Comparison of ENCODE assay signal across 18 cellular contexts in genomic region chr11:6201486-6201885, GRCh38. TPM values are rescaled to one million over a fixed set of nuclear protein-coding genes. Genes with fewer than 3 reads are reported as not detected.
DNase-seq lines count a peak whose midpoint lies in the region; ATAC-seq and TF ChIP-seq lines count a peak whose summit lies in the region.
"Had no signal": no experiment of that assay in that cellular context is flagged by ENCODE, and none has a peak within 500 bp of the region (broad histone marks: within the 10 kb centered on the region; RNA-seq: fewer than 3 reads in every experiment).

No MANE protein-coding gene starts in this region.

- TF ChIP-seq CTCF in HFFc6 (IDR thresholded peaks at IDR 0.05) (no peak), lung (IDR thresholded peaks at IDR 0.05; ENCODE audit: control extremely low read depth, extremely low read depth) (no peak)

- peaks cover 2% of the 10 kb centered on the region for H3K27me3 Mint-ChIP-seq in HFFc6 (ENCODE audit: insufficient read depth)
- H3K27me3 Mint-ChIP-seq: activated B cell treated with CpG ODN at 0.5 μM for 24 hours; brain; stimulated activated memory B cell treated with anti-CD40 and anti-IgM and Interleukin-4, amounts not matched to agents 10 μg/mL and 1 μg/mL and 100 μg/mL, for 72 hours had no signal

- H3K4me3 Mint-ChIP-seq in HFFc6 = no peak overlapping the region
- H3K4me3 Mint-ChIP-seq: activated B cell treated with CpG ODN at 0.5 μM for 24 hours; brain; stimulated activated memory B cell treated with anti-CD40 and anti-IgM and Interleukin-4, amounts not matched to agents 10 μg/mL and 1 μg/mL and 100 μg/mL, for 72 hours had no signal

- H3K9me3 Mint-ChIP-seq in HFFc6 = no peaks in the 10 kb centered on the region
- H3K9me3 Mint-ChIP-seq: activated B cell treated with CpG ODN at 0.5 μM for 24 hours; brain; stimulated activated memory B cell treated with anti-CD40 and anti-IgM and Interleukin-4, amounts not matched to agents 10 μg/mL and 1 μg/mL and 100 μg/mL, for 72 hours had no signal

- H3K27ac ChIP-seq in BLaER1 treated with 17β-estradiol and CSF1 and Interleukin-3, amounts not matched to agents 10 nM and 100 nM = peak overlapping the region in 10 of 11 experiments; percentile 29 to 80 (median 52); a peak in 16 of 22 replicates
- H3K27ac ChIP-seq in adipose tissue (ENCODE audit: low read depth, low read length) = peak overlapping the region; percentile 60
- peak overlapping the region in 1 of 2 donors; percentile 78 for H3K27ac ChIP-seq in lung (ENCODE audit: low read depth in 1 of 2, low read length in 1 of 2)
- H3K27ac ChIP-seq: SK-N-MC had no signal

- H3K4me1 ChIP-seq in BLaER1 treated with 17β-estradiol and CSF1 and Interleukin-3, amounts not matched to agents 10 nM and 100 nM = peaks cover 10 to 37% (median 26%) of the 10 kb centered on the region in 10 experiments; a peak in 18 of 20 replicates
- no peaks in the 10 kb centered on the region for H3K4me1 ChIP-seq in lung (ENCODE audit: control insufficient read depth in 2 of 2, insufficient read depth in 2 of 2, low read length in 2 of 2)

- no peak overlapping the region for H3K27ac Mint-ChIP-seq in HFFc6
- H3K27ac Mint-ChIP-seq: activated B cell treated with CpG ODN at 0.5 μM for 24 hours; stimulated activated memory B cell treated with anti-CD40 and anti-IgM and Interleukin-4, amounts not matched to agents 10 μg/mL and 1 μg/mL and 100 μg/mL, for 72 hours had no signal

- ATAC-seq in lung (ENCODE audit: insufficient read depth, low FRiP score) (peak; percentile 5), GM21737 (IDR thresholded peaks at IDR 0.05; ENCODE audit: unreplicated experiment) (no peak), HG02870 (IDR thresholded peaks at IDR 0.05; ENCODE audit: unreplicated experiment) (no peak)
- ATAC-seq: stimulated activated memory B cell treated with anti-CD40 and anti-IgM and Interleukin-4, amounts not matched to agents 10 μg/mL and 1 μg/mL and 100 μg/mL, for 72 hours had no signal

- WGBS in adipose tissue, 3 donors = 36 to 81% (median 56%) methylated on average over 1 of the region's 1 CpG
- 31 to 58% methylated on average over 1 of the region's 1 CpG for WGBS in lung, 2 donors

- peak overlapping the region in 4 of 11 experiments; percentile 15 to 48 (median 32); a peak in 6 of 22 replicates for H3K9ac ChIP-seq in BLaER1 treated with 17β-estradiol and CSF1 and Interleukin-3, amounts not matched to agents 10 nM and 100 nM

- DNase-seq in HFFc6 = peak; percentile 47
- DNase-seq in lung (ENCODE audit: low spot score) = no peak
- DNase-seq in NCI-H446 (lab: John Stamatoyannopoulos, UW) = no peak
- DNase-seq: activated B cell treated with CpG ODN at 0.5 μM for 24 hours; activated effector memory CD4-positive, alpha-beta T cell treated with Interleukin-2 at 50 U/mL for 16 hours; glutamatergic neuron; kidney glomerular epithelial cell; MM.1S; retina; stimulated activated CD4-positive, alpha-beta T cell treated with anti-CD3 and anti-CD28 coated beads, Interleukin-2, amount 100 ng/mL, for 48 hours had no signal

- peaks cover 0 to 25% (median 0%) of the 10 kb centered on the region in 11 experiments; a peak in 5 of 22 replicates for H3K9me3 ChIP-seq in BLaER1 treated with 17β-estradiol and CSF1 and Interleukin-3, amounts not matched to agents 10 nM and 100 nM (replicated peaks in 1 of 11)
- no peaks in the 10 kb centered on the region for H3K9me3 ChIP-seq in lung (ENCODE audit: control insufficient read depth in 2 of 2, insufficient read depth in 1 of 2, low read length in 1 of 2)

- H3K36me3 Mint-ChIP-seq in HFFc6 (ENCODE audit: low read depth) = no peaks in the 10 kb centered on the region

- no peaks in the 10 kb centered on the region; a peak in 1 of 22 replicates for H4K20me1 ChIP-seq in BLaER1 treated with 17β-estradiol and CSF1 and Interleukin-3, amounts not matched to agents 10 nM and 100 nM

- H3K36me3 ChIP-seq in BLaER1 treated with 17β-estradiol and CSF1 and Interleukin-3, amounts not matched to agents 10 nM and 100 nM = peaks cover 8 to 29% (median 17%) of the 10 kb centered on the region in 11 experiments; a peak in 14 of 22 replicates
- peaks cover 0 to 3% of the 10 kb centered on the region in 2 donors for H3K36me3 ChIP-seq in lung (ENCODE audit: control insufficient read depth in 2 of 2, insufficient read depth in 2 of 2, low read length in 2 of 2)

- no peaks in the 10 kb centered on the region for H3K27me3 ChIP-seq in BLaER1 treated with 17β-estradiol and CSF1 and Interleukin-3, amounts not matched to agents 10 nM and 100 nM
- H3K27me3 ChIP-seq in lung (ENCODE audit: control insufficient read depth, insufficient read depth) = no peaks in the 10 kb centered on the region

- no peak overlapping the region for H3K4me3 ChIP-seq in BLaER1 treated with 17β-estradiol and CSF1 and Interleukin-3, amounts not matched to agents 10 nM and 100 nM
- H3K4me3 ChIP-seq in lung = no peak overlapping the region
- H3K4me3 ChIP-seq: SK-N-MC had no signal

- H3K4me2 ChIP-seq in BLaER1 treated with 17β-estradiol and CSF1 and Interleukin-3, amounts not matched to agents 10 nM and 100 nM = peak overlapping the region in 8 of 11 experiments; percentile 41 to 76 (median 54); a peak in 15 of 22 replicates

- peaks cover 21% of the 10 kb centered on the region for H3K4me1 Mint-ChIP-seq in HFFc6 (ENCODE audit: low read depth)

RNA-seq across cellular contexts. Expression of gene OR52W1, which starts 2.5 kb away (rescaled TPM):
- not detected for total RNA-seq in HFFc6 (2021; fragmentation: NEBNext Ultra II Directional; extraction: Animal tissue kit (Norgen Biotek cat#: 25700))
- polyA plus RNA-seq in adipose tissue = not detected
- not detected for total RNA-seq in lung
- not detected for polyA plus RNA-seq in lung
- total RNA-seq: activated B cell treated with CpG ODN at 0.5 μM for 24 hours, H1 had no signal
- polyA plus RNA-seq: H1 had no signal

RNA-seq across cellular contexts. Expression of gene C11orf42, which starts 3.9 kb away (rescaled TPM):
- total RNA-seq in HFFc6 (2021; fragmentation: NEBNext Ultra II Directional; extraction: Animal tissue kit (Norgen Biotek cat#: 25700)) = not detected
- polyA plus RNA-seq in adipose tissue (not detected), lung (not detected)
- not detected for total RNA-seq in lung
- total RNA-seq: activated B cell treated with CpG ODN at 0.5 μM for 24 hours, H1 had no signal
- polyA plus RNA-seq: H1 had no signal

RNA-seq across cellular contexts. Expression of gene OR52B2, which starts 31.4 kb away (rescaled TPM):
- not detected for total RNA-seq in HFFc6 (2021; fragmentation: NEBNext Ultra II Directional; extraction: Animal tissue kit (Norgen Biotek cat#: 25700))
- polyA plus RNA-seq in adipose tissue (not detected), lung (not detected)
- total RNA-seq in lung = not detected
- total RNA-seq: activated B cell treated with CpG ODN at 0.5 μM for 24 hours, H1 had no signal

RNA-seq across cellular contexts. Expression of gene FHIP1B, which starts 33.0 kb away (rescaled TPM):
- total RNA-seq in HFFc6 (2021; fragmentation: NEBNext Ultra II Directional; extraction: Animal tissue kit (Norgen Biotek cat#: 25700)) = 10 to 100 TPM; 12.7 to 15.6 (median 14.7) TPM
- polyA plus RNA-seq in adipose tissue = 10 to 100 TPM; 23.7 to 35.4 (median 27.4) TPM
- total RNA-seq in lung = 10 to 100 TPM; 42.0 to 43.4 TPM
- 10 to 100 TPM; 40.9 to 41.5 TPM for polyA plus RNA-seq in lung

RNA-seq across cellular contexts. Expression of gene CNGA4, which starts 37.4 kb away (rescaled TPM):
- not detected for total RNA-seq in HFFc6 (2021; fragmentation: NEBNext Ultra II Directional; extraction: Animal tissue kit (Norgen Biotek cat#: 25700))
- under 1 TPM; 0.13 to 0.56 (median 0.18) TPM for polyA plus RNA-seq in adipose tissue
- total RNA-seq in lung = 10 to 100 TPM in 1 of 2 donors, 1 to 10 TPM in 1; 5.6 to 12.0 TPM
- polyA plus RNA-seq in lung = 1 to 10 TPM in 1 of 2 donors, under 1 TPM in 1; 0.85 to 3.5 TPM
- total RNA-seq: H1 had no signal
